ENCODE assay signal across 1 cellular context in genomic region chr5:133049726-133050048, GRCh38.
TF ChIP-seq lines count a peak whose summit lies in the region.

No MANE protein-coding gene starts in this region.

TF ChIP-seq in WTC11, 78 proteins besides CTCF, POLR2A, EP300 and RAD21 (continued from another document):
- TF ChIP-seq ZNF532 (CRISPR knock-in tag; IDR thresholded peaks at IDR 0.05; ENCODE audit: borderline replicate concordance), result no peak
- TF ChIP-seq E2F1 (CRISPR knock-in tag; IDR thresholded peaks at IDR 0.05), result no peak
- no peak for TF ChIP-seq USF1 (CRISPR knock-in tag; IDR thresholded peaks at IDR 0.05)
- no peak for TF ChIP-seq FOXK1 (CRISPR knock-in tag; IDR thresholded peaks at IDR 0.05)
- TF ChIP-seq IRF1 (CRISPR knock-in tag; IDR thresholded peaks at IDR 0.05), result no peak
- no peak for TF ChIP-seq PRRX2 (CRISPR knock-in tag; IDR thresholded peaks at IDR 0.05)
- TF ChIP-seq PRDM15 (CRISPR knock-in tag; IDR thresholded peaks at IDR 0.05), result no peak
- TF ChIP-seq MAX (CRISPR knock-in tag; IDR thresholded peaks at IDR 0.05), result no peak
- TF ChIP-seq SMAD4 (CRISPR knock-in tag; IDR thresholded peaks at IDR 0.05), result no peak
- no peak for TF ChIP-seq JAZF1 (CRISPR knock-in tag; IDR thresholded peaks at IDR 0.05)
- no peak for TF ChIP-seq NFE2L1 (CRISPR knock-in tag; IDR thresholded peaks at IDR 0.05)
- TF ChIP-seq FOXP1 (CRISPR knock-in tag; IDR thresholded peaks at IDR 0.05; ENCODE audit: borderline replicate concordance), result no peak
- no peak for TF ChIP-seq ATF3 (CRISPR knock-in tag; conservative IDR thresholded peaks at IDR 0.05)
TF ChIP-seq in WTC11: peak in this region for 0.
